ENCODE assay signal across 8 cellular contexts in the genomic region with DNA sequence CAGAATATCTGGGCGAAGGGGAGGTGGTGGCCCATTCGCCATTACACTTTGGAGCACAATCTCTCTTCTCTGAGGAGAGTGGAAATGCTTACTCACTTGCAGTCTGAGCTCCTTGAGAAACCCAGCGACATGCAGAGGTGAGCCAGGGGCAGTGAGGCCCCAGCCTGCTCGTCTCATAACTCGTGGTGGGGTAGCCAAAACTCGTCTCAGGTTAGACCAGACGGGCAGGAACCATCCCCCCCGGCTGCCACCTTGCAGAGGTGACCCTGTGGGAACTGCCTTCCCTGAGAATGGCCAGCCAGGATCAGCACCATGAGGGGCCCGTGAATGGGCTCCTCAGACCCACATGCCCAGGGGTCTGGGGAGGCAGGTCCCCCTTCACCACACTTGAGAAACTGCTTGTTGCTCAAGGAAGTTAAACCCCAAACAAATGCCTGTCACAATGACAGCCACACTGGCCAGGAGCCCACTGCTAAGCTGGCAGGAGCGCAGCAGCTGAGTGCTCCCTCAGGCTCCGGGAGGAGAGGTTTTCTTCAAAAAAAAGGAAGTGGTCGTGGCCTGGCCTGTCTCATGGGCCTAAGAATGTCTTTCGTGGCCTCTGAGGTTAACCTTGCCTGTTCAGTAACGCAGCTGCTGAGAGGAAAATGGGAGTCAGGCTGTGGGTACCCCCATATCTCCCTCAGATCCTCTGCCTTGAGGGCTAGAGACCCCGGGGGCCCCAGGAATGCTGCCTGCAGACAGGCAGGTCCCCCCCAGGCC. TPM values are rescaled to one million over a fixed set of nuclear protein-coding genes. Genes with fewer than 3 reads are reported as not detected.
DNase-seq lines count a peak whose midpoint lies in the region; ATAC-seq and TF ChIP-seq lines count a peak whose summit lies in the region.

No MANE protein-coding gene starts in this region.

- DNase-seq in KG1 (lab: John Stamatoyannopoulos, UW) (peak; percentile 47), cardiac fibroblast (ENCODE audit: low read depth in 2 of 2) (peak; percentile 32 to 68), mucosa of descending colon (peak in 1 of 3 donors; percentile 50), DMS153 treated with DMSO at 0.1 percent for 48 hours (lab: John Stamatoyannopoulos, UW; ENCODE audit: unreplicated experiment) (no peak), ovary (no peak)
- DNase-seq in activated CD4-positive, alpha-beta T cell treated with anti-CD3 and anti-CD28 coated beads, Interleukin-2, amount 50 U/mL, for 4 hours: no peak

- TF ChIP-seq EP300 in ovary (IDR thresholded peaks at IDR 0.05): no peak

- no peak for TF ChIP-seq CTCF in cardiac fibroblast (IDR thresholded peaks at IDR 0.05; ENCODE audit: low read depth, low read length)
- TF ChIP-seq CTCF in mucosa of descending colon (IDR thresholded peaks at IDR 0.05): no peak
- no peak for TF ChIP-seq CTCF in ovary (IDR thresholded peaks at IDR 0.05)

- H3K4me3 ChIP-seq in cardiac fibroblast (replicated peaks in 1 of 2; ENCODE audit: low read depth in 2 of 2, low read length in 2 of 2) (no peak overlapping the region), mucosa of descending colon (no peak overlapping the region), ovary (no peak overlapping the region)

- H3K36me3 ChIP-seq in mucosa of descending colon (ENCODE audit: low read depth): no peaks in the 10 kb centered on the region
- no peaks in the 10 kb centered on the region for H3K36me3 ChIP-seq in ovary

- WGBS in ovary, 3 donors: 64 to 70% (median 64%) methylated on average over 13 to 15 of the region's 15 CpGs

- no peaks in the 10 kb centered on the region for H3K9me3 ChIP-seq in mucosa of descending colon
- H3K9me3 ChIP-seq in ovary: no peaks in the 10 kb centered on the region

- H3K4me1 ChIP-seq in mucosa of descending colon (ENCODE audit: low read depth): no peaks in the 10 kb centered on the region
- peaks cover 3% of the 10 kb centered on the region for H3K4me1 ChIP-seq in ovary (ENCODE audit: insufficient read depth)

- ATAC-seq in GM18511 (IDR thresholded peaks at IDR 0.05; ENCODE audit: unreplicated experiment) (peak; percentile 56), mucosa of descending colon (peak; percentile 22), SK-N-SH treated with all-trans-retinoic acid at 6 μM for 48 hours (no peak; the same call in 2 of the 3 replicates)

- intact Hi-C loops in mucosa of descending colon (cut with DNase I, micrococcal nuclease): loop anchor here in 1 of 2 donors (5.0 kb wide), 1 partner anchor 35 kb away; no protein-coding TSS in a partner anchor
- intact Hi-C loops in ovary (cut with DNase I): no loop called here

- H3K27ac ChIP-seq in ovary: no peak overlapping the region

- no peaks in the 10 kb centered on the region for H3K27me3 ChIP-seq in ovary

- TF ChIP-seq POLR2A in ovary (IDR thresholded peaks at IDR 0.05): no peak

TF ChIP-seq in SK-N-SH treated with all-trans-retinoic acid at 6 μM for 48 hours, 23 proteins besides CTCF, POLR2A, EP300 and RAD21:
- no peak for TF ChIP-seq ZNF565 (CRISPR knock-in tag; conservative IDR thresholded peaks at IDR 0.05; ENCODE audit: low read depth)
- TF ChIP-seq RARB (CRISPR knock-in tag; IDR thresholded peaks at IDR 0.05): no peak
- TF ChIP-seq OSR1 (CRISPR knock-in tag; IDR thresholded peaks at IDR 0.05): no peak
- TF ChIP-seq, protein P1, sequence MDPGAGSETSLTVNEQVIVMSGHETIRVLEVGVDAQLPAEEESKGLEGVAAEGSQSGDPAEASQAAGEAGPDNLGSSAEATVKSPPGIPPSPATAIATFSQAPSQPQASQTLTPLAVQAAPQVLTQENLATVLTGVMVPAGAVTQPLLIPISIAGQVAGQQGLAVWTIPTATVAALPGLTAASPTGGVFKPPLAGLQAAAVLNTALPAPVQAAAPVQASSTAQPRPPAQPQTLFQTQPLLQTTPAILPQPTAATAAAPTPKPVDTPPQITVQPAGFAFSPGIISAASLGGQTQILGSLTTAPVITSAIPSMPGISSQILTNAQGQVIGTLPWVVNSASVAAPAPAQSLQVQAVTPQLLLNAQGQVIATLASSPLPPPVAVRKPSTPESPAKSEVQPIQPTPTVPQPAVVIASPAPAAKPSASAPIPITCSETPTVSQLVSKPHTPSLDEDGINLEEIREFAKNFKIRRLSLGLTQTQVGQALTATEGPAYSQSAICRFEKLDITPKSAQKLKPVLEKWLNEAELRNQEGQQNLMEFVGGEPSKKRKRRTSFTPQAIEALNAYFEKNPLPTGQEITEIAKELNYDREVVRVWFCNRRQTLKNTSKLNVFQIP (CRISPR knock-in tag; IDR thresholded peaks at IDR 0.05; ENCODE audit: borderline replicate concordance, low read depth): no peak
- no peak for TF ChIP-seq TCF4 (CRISPR knock-in tag; IDR thresholded peaks at IDR 0.05; ENCODE audit: borderline replicate concordance)
- no peak for TF ChIP-seq GLIS3 (CRISPR knock-in tag; IDR thresholded peaks at IDR 0.05)
- TF ChIP-seq SNAI2 (CRISPR knock-in tag; IDR thresholded peaks at IDR 0.05): no peak
- no peak for TF ChIP-seq ZFP30 (CRISPR knock-in tag; IDR thresholded peaks at IDR 0.05)

RNA-seq across cellular contexts. Expression of a gene that starts 9.2 kb away (rescaled TPM):
- total RNA-seq in mucosa of descending colon: 100 to 1,000 TPM; 293 to 382 (median 304) TPM
- total RNA-seq in ovary: 100 to 1,000 TPM in 5 of 7 donors, 10 to 100 TPM in 2; 46.7 to 154 (median 120) TPM
- 100 to 1,000 TPM in 1 of 2 donors, 10 to 100 TPM in 1; 59.2 to 115 TPM for polyA plus RNA-seq in ovary

Comparison
In these comparisons a context has a peak if more than half of its experiments do, and no peak if none do; other contexts are left out.
1. DNase-seq: peak in KG1 (single experiment) and cardiac fibroblast (2 of 2); none in DMS153 treated with DMSO at 0.1 percent for 48 hours (single experiment), ovary (0 of 5) and activated CD4-positive, alpha-beta T cell treated with anti-CD3 and anti-CD28 coated beads, Interleukin-2, amount 50 U/mL, for 4 hours (0 of 2).